Comparison of ENCODE assay signal across 8 cellular contexts in genomic region chr2:27370026-27370815, GRCh38. TPM values are rescaled to one million over a fixed set of nuclear protein-coding genes. Genes with fewer than 3 reads are reported as not detected.
DNase-seq lines count a peak whose midpoint lies in the region; ATAC-seq, FAIRE-seq and TF ChIP-seq lines count a peak whose summit lies in the region.

Gene EIF2B4, minus strand, starts transcription at chr2:27370338. Its CDS starts 24 bp downstream, at chr2:27370314.
Gene SNX17, plus strand, starts transcription at chr2:27370616. Its CDS starts 128 bp downstream, at chr2:27370744.

- dilution Hi-C loops in keratinocyte (cut with MboI; ENCODE audit: extremely low pct_ligation_motif_present, low sequenced_read_pairs), result no loop called here

- H3K4me2 ChIP-seq in keratinocyte (ENCODE audit: control insufficient read depth, extremely low read depth, insufficient read depth, low read depth, low read length), result peak within 1 kb of the TSS; percentile 90

- no peak for FAIRE-seq in keratinocyte (lab: Jason Lieb, UNC)

- peak; percentile 94 for TF ChIP-seq POLR2A in GM19193 (IDR thresholded peaks at IDR 0.05; ENCODE audit: extremely low read depth, insufficient read depth, insufficient read length)

- peak; percentile 89 for ATAC-seq in HG03439 (IDR thresholded peaks at IDR 0.05; ENCODE audit: unreplicated experiment)

- peak within 1 kb of the TSS; percentile 93 for H3K9ac ChIP-seq in keratinocyte (ENCODE audit: control insufficient read depth, extremely low read depth, insufficient read depth, low read length)

- H3K27ac ChIP-seq in keratinocyte (ENCODE audit: control insufficient read depth, insufficient read depth, low read length), result peak within 1 kb of the TSS; percentile 85

- peak within 1 kb of the TSS; percentile 99 for H3K4me3 ChIP-seq in BE2C (ENCODE audit: low read depth, low read length)
- H3K4me3 ChIP-seq in keratinocyte (ENCODE audit: control insufficient read depth in 2 of 3, extremely low read depth in 1 of 3, insufficient read depth in 2 of 3, low read depth in 1 of 3, low read length in 3 of 3), result peak within 1 kb of the TSS; percentile 84 to 94 (median 92)

- H3K36me3 ChIP-seq in BE2C, result peaks cover 54% of the 10 kb centered on the region
- peaks cover 28 to 47% of the 10 kb centered on the region in 2 experiments for H3K36me3 ChIP-seq in keratinocyte (ENCODE audit: control insufficient read depth in 2 of 2, extremely low read depth in 1 of 2, insufficient read depth in 2 of 2, low read length in 2 of 2)

- H3K4me1 ChIP-seq in BE2C, result no peaks in the 10 kb centered on the region; the same call in 1 of the 2 replicates
- peaks cover 24% of the 10 kb centered on the region for H3K4me1 ChIP-seq in keratinocyte (ENCODE audit: control insufficient read depth, extremely low read depth, insufficient read depth, low read length)

- peaks cover 2% of the 10 kb centered on the region for H4K20me1 ChIP-seq in keratinocyte (ENCODE audit: control insufficient read depth, extremely low read depth, insufficient read depth, low read length)

- TF ChIP-seq CTCF in BE2C (IDR thresholded peaks at IDR 0.05; ENCODE audit: low read depth, low read length) (peak; percentile 80), keratinocyte (optimal IDR thresholded peaks at IDR 0.05 in 1 of 3, IDR thresholded peaks at IDR 0.05 in 1 of 3, conservative IDR thresholded peaks at IDR 0.05 in 1 of 3; ENCODE audit: extremely low read depth in 1 of 3, insufficient read depth in 2 of 3, low read length in 3 of 3) (peak; percentile 68 to 97 (median 91))

- H3K9me1 ChIP-seq in keratinocyte (ENCODE audit: control insufficient read depth, extremely low read depth, insufficient read depth, low read length), result no peaks in the 10 kb centered on the region

- H3K27me3 ChIP-seq in BE2C (no peaks in the 10 kb centered on the region), keratinocyte (ENCODE audit: control insufficient read depth, extremely low read depth, insufficient read depth, low read length) (no peaks in the 10 kb centered on the region)

- H3K9me3 ChIP-seq in BE2C (no peaks in the 10 kb centered on the region), keratinocyte (ENCODE audit: control insufficient read depth, low read depth, low read length) (no peaks in the 10 kb centered on the region)

- DNase-seq in BE2C (peak; percentile 99), NCI-H510A (lab: John Stamatoyannopoulos, UW) (peak; percentile 95), cerebellum (ENCODE audit: low spot score) (peak; percentile 96), keratinocyte (ENCODE audit: low read depth, low spot score) (peak; percentile 92)
- DNase-seq in activated CD4-positive, alpha-beta T cell treated with anti-CD3 and anti-CD28 coated beads for 1 hour, result peak; percentile 99
- DNase-seq in stimulated activated CD4-positive, alpha-beta T cell treated with anti-CD3 and anti-CD28 coated beads, Interleukin-15, amount 100 ng/mL, for 1 hour (ENCODE audit: low read depth in 1 of 2, low spot score in 1 of 2), result peak; percentile 99

- peaks cover 57% of the 10 kb centered on the region for H3K79me2 ChIP-seq in keratinocyte (ENCODE audit: control insufficient read depth, insufficient read depth, low read length)

- H2AFZ ChIP-seq in keratinocyte (ENCODE audit: control insufficient read depth, low read length), result peak within 1 kb of the TSS; percentile 95

RNA-seq across cellular contexts. Expression of gene EIF2B4, which starts in this region (rescaled TPM):
- polyA plus RNA-seq in BE2C (2012; ENCODE audit: insufficient read depth, insufficient read length, low read depth), result 99.5 TPM
- 14.1 TPM for total RNA-seq in cerebellum
- 43.1 to 54.9 TPM (median 54.2 TPM) in 3 replicates for polyA plus RNA-seq in keratinocyte
- polyA plus RNA-seq in keratinocyte (2011; ENCODE audit: low read depth), result 50.5 TPM
- polyA plus RNA-seq in keratinocyte (2011; cell fraction: cytosol; rRNA removed), result 33.9 and 39.0 TPM in 2 replicates
- 77.4 and 78.1 TPM in 2 replicates for polyA plus RNA-seq in keratinocyte (2011; cell fraction: nucleus; rRNA removed)
- polyA plus RNA-seq in keratinocyte (2012; ENCODE audit: low replicate concordance), result 55.8 and 68.5 TPM in 2 replicates
- polyA minus RNA-seq in keratinocyte, result 60.8 to 91.8 TPM (median 70.4 TPM) in 3 replicates
- polyA minus RNA-seq in keratinocyte (2011; cell fraction: cytosol; rRNA and poly(A)+ RNA removed), result 23.2 TPM
- 13.0 and 20.6 TPM in 2 replicates for polyA minus RNA-seq in keratinocyte (2011; cell fraction: nucleus; rRNA and poly(A)+ RNA removed)

RNA-seq across cellular contexts. Expression of gene SNX17, which starts in this region (rescaled TPM):
- 207 TPM for polyA plus RNA-seq in BE2C (2012; ENCODE audit: insufficient read depth, insufficient read length, low read depth)
- total RNA-seq in cerebellum, result 42.2 TPM
- polyA plus RNA-seq in keratinocyte, result 79.4 to 101 TPM (median 83.3 TPM) in 3 replicates
- 20.1 TPM for polyA plus RNA-seq in keratinocyte (2011; ENCODE audit: low read depth)
- 69.2 and 86.4 TPM in 2 replicates for polyA plus RNA-seq in keratinocyte (2011; cell fraction: cytosol; rRNA removed)
- 79.1 and 81.2 TPM in 2 replicates for polyA plus RNA-seq in keratinocyte (2011; cell fraction: nucleus; rRNA removed)
- polyA plus RNA-seq in keratinocyte (2012; ENCODE audit: low replicate concordance), result 43.6 and 90.3 TPM in 2 replicates
- 79.1 to 86.3 TPM (median 84.0 TPM) in 3 replicates for polyA minus RNA-seq in keratinocyte
- 106 TPM for polyA minus RNA-seq in keratinocyte (2011; cell fraction: cytosol; rRNA and poly(A)+ RNA removed)
- 30.5 and 33.0 TPM in 2 replicates for polyA minus RNA-seq in keratinocyte (2011; cell fraction: nucleus; rRNA and poly(A)+ RNA removed)

Comparison
In these comparisons a context has a peak if more than half of its experiments do, and no peak if none do; other contexts are left out.
1. Peak in every context shown above with its lines: DNase-seq, ATAC-seq, H3K4me3 ChIP-seq and H3K27ac ChIP-seq.